8 cellular contexts compared by ENCODE assay signal in genomic region chr6:132868057-132868456, GRCh38.
"Had no signal": no experiment of that assay in that cellular context is flagged by ENCODE, and none has a peak within 500 bp of the region (broad histone marks: within the 10 kb centered on the region; RNA-seq: fewer than 3 reads in every experiment).

No MANE protein-coding gene starts in this region.

- H3K4me3 ChIP-seq: K562 had no signal

- ATAC-seq: HepG2, K562 had no signal

- H3K36me3 Mint-ChIP-seq: IgD-negative memory B cell had no signal

- H3K4me3 Mint-ChIP-seq: IgD-negative memory B cell had no signal

- H3K27ac ChIP-seq: HL-60, KMS-11 had no signal

- H3K27ac Mint-ChIP-seq: IgD-negative memory B cell had no signal

- DNase-seq: IMR-90, KBM-7, KG1 had no signal

- H3K4me2 ChIP-seq: KMS-11 had no signal
